8 cellular contexts compared by ENCODE assay signal in the genomic region with DNA sequence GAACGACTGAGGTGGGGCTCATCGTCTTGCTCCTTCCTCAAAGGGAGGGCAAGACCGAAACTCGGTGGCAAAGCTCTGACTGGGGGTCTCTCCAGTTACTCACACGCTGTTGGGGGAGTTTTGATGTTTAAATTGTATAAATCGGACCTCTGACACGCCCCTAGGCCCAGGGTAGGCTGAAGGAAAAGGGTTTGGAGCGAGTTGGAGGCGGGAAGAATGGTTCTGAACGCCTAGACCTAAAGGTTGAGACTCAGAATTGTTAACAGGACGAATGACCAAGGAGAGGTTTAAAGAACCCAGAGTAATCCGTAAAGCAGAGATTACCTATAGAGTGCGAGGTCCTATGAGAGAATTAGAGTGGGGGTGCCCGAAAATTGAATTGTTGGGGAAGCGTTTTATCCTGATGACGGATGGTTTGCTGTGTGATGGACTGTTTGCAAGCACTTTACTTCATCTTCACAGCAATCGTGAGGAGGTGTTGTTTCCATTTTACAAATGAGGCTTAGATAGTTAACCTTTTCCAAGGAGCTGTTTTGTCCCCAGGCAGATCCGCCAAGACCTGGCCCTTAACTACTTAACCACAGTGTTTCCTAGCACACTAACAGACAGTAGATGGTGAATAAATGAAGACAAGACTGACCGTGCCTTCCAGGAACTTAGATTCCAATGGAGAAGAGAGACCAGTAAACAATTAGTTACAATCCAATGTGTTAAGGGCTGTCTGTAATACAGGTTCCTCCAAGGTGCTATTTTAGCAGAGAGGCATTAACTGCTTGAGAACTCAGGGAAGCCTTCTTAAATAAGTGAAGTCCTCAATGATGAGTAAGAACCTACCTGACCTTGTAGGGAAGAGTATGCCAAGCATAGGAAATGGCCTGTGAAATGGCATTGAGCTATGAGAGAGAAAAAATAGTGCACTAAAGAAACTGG. TPM values are rescaled to one million over a fixed set of nuclear protein-coding genes. Genes with fewer than 3 reads are reported as not detected.
DNase-seq lines count a peak whose midpoint lies in the region; ATAC-seq and TF ChIP-seq lines count a peak whose summit lies in the region.

No MANE protein-coding gene starts in this region.

- TF ChIP-seq CTCF in coronary artery (IDR thresholded peaks at IDR 0.05), result no peak

- peak overlapping the region; percentile 82 for H3K27ac ChIP-seq in CD8-positive, alpha-beta memory T cell (ENCODE audit: low read depth, low read length)
- H3K27ac ChIP-seq in coronary artery, result peak overlapping the region; percentile 95 to 97

- CTCF ChIA-PET in CD8-positive, alpha-beta memory T cell (lab: Charles Lee), result interaction anchor here (1.1 to 2.6 kb wide), 4 partner anchors 24 to 455 kb away, joined by 3 to 9 read pairs (median 4); a partner anchor contains a TSS

- peaks cover 0 to 10% (median 0%) of the 10 kb centered on the region in 3 donors for H3K36me3 Mint-ChIP-seq in CD8-positive, alpha-beta memory T cell

- H3K27ac Mint-ChIP-seq in CD8-positive, alpha-beta memory T cell, result peak overlapping the region; percentile 90 to 100 (median 98)

- peaks cover 0 to 1% of the 10 kb centered on the region in 2 donors for H3K27me3 Mint-ChIP-seq in CD8-positive, alpha-beta memory T cell

- peaks cover 39 to 45% (median 41%) of the 10 kb centered on the region in 3 donors for H3K4me1 Mint-ChIP-seq in CD8-positive, alpha-beta memory T cell

- no peak for DNase-seq in CD8-positive, alpha-beta memory T cell
- DNase-seq in NCI-H146 (lab: John Stamatoyannopoulos, UW) (peak; percentile 59), coronary artery (ENCODE audit: low spot score) (no peak), NCI-H1436 treated with DMSO at 0.1 percent for 48 hours (lab: John Stamatoyannopoulos, UW) (no peak), Ammon's horn (ENCODE audit: low spot score) (no peak)

- no peaks in the 10 kb centered on the region for H3K27me3 ChIP-seq in CD8-positive, alpha-beta memory T cell (ENCODE audit: insufficient read depth, low read length, poor library complexity, severe bottlenecking)
- H3K27me3 ChIP-seq in mucosa of stomach (ENCODE audit: control insufficient read depth, insufficient read depth, low read length), result no peaks in the 10 kb centered on the region

- ATAC-seq in GM21381 (IDR thresholded peaks at IDR 0.05; ENCODE audit: unreplicated experiment) (no peak), HG02588 (IDR thresholded peaks at IDR 0.05; ENCODE audit: unreplicated experiment) (no peak)

- H3K9me3 ChIP-seq in CD8-positive, alpha-beta memory T cell (ENCODE audit: low read length), result no peaks in the 10 kb centered on the region
- H3K9me3 ChIP-seq in mucosa of stomach (ENCODE audit: control insufficient read depth, low read length), result no peaks in the 10 kb centered on the region

- H3K9ac ChIP-seq in mucosa of stomach (ENCODE audit: low read length), result peak overlapping the region; percentile 90

- POLR2A ChIA-PET in CD8-positive, alpha-beta memory T cell (lab: Charles Lee), result interaction anchor here (0.5 to 1.4 kb wide), 8 partner anchors 25 to 1016 kb away, joined by 3 to 6 read pairs (median 4); a partner anchor contains a TSS

- no peaks in the 10 kb centered on the region for H3K36me3 ChIP-seq in CD8-positive, alpha-beta memory T cell (ENCODE audit: insufficient read depth, low read length)
- H3K36me3 ChIP-seq in mucosa of stomach (ENCODE audit: control insufficient read depth, insufficient read depth, low read length), result no peaks in the 10 kb centered on the region

- H3K4me1 ChIP-seq in CD8-positive, alpha-beta memory T cell (ENCODE audit: insufficient read depth, low read length), result peaks cover 42% of the 10 kb centered on the region
- peaks cover 16% of the 10 kb centered on the region for H3K4me1 ChIP-seq in mucosa of stomach (ENCODE audit: control insufficient read depth, insufficient read depth, low read length)

- H3K9me3 Mint-ChIP-seq in CD8-positive, alpha-beta memory T cell, result no peaks in the 10 kb centered on the region

- peak overlapping the region; percentile 92 to 98 (median 96) for H3K4me3 Mint-ChIP-seq in CD8-positive, alpha-beta memory T cell

- peak overlapping the region; percentile 68 for H3K4me3 ChIP-seq in CD8-positive, alpha-beta memory T cell (ENCODE audit: low read length)
- H3K4me3 ChIP-seq in coronary artery, result peak overlapping the region; percentile 100
- peak overlapping the region; percentile 99 for H3K4me3 ChIP-seq in mucosa of stomach (ENCODE audit: low read length)

RNA-seq across cellular contexts. Expression of a gene that starts 0.9 kb away (rescaled TPM):
- total RNA-seq in CD8-positive, alpha-beta memory T cell, result 100 to 1,000 TPM; 236 to 244 TPM
- 157 TPM for polyA plus RNA-seq in CD8-positive, alpha-beta memory T cell

RNA-seq across cellular contexts. Expression of a gene that starts 24.6 kb away (rescaled TPM):
- total RNA-seq in CD8-positive, alpha-beta memory T cell, result 10 to 100 TPM; 84.1 to 87.2 TPM
- 57.1 TPM for polyA plus RNA-seq in CD8-positive, alpha-beta memory T cell
